1 cellular context compared by ENCODE assay signal in the genomic region with DNA sequence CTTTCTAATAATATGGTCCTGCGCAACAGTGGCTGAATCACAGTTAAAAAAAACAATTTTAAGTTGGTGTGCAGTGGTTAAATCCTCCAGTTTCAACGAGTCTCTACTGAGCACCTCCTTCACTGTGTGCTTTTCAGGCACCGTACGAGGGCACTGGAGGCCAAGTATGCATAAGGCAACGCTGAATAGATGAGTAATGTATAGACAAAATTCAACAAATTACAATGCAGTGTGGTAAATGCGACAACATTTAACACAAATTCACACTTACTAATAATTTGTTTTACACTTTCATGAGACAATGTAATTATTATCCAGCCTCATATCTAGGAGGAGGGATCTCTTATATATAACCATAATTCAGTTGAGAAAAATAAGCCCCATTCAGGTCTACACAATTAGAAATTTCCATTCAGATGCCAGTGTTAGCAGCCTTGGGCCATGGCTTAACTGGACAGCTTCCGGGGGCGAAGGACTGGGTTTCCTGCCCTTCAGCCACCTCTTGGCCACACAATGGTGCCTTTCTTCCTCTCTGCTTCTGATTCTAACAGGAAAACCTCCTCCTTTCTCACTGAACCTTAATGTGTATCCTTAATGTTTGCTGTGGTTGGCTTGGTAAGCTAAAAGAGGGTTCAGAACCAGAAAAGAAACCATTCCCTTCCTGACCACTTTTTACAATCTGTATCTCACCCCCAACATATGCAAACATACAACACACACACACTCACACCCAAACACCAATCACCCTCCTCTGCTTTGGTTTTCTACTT.
TF ChIP-seq lines count a peak whose summit lies in the region.

No MANE protein-coding gene starts in this region.

TF ChIP-seq in HepG2, 621 proteins besides CTCF, POLR2A, EP300 and RAD21 (continues in another document):
- TF ChIP-seq, protein P1, sequence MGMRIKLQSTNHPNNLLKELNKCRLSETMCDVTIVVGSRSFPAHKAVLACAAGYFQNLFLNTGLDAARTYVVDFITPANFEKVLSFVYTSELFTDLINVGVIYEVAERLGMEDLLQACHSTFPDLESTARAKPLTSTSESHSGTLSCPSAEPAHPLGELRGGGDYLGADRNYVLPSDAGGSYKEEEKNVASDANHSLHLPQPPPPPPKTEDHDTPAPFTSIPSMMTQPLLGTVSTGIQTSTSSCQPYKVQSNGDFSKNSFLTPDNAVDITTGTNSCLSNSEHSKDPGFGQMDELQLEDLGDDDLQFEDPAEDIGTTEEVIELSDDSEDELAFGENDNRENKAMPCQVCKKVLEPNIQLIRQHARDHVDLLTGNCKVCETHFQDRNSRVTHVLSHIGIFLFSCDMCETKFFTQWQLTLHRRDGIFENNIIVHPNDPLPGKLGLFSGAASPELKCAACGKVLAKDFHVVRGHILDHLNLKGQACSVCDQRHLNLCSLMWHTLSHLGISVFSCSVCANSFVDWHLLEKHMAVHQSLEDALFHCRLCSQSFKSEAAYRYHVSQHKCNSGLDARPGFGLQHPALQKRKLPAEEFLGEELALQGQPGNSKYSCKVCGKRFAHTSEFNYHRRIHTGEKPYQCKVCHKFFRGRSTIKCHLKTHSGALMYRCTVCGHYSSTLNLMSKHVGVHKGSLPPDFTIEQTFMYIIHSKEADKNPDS (CRISPR knock-in tag; IDR thresholded peaks at IDR 0.05): no peak
- TF ChIP-seq NR2C2 (CRISPR knock-in tag; IDR thresholded peaks at IDR 0.05; ENCODE audit: borderline replicate concordance): peak; percentile 85
- TF ChIP-seq HOXA3 (CRISPR knock-in tag; IDR thresholded peaks at IDR 0.05): peak; percentile 54
- TF ChIP-seq, protein P2, sequence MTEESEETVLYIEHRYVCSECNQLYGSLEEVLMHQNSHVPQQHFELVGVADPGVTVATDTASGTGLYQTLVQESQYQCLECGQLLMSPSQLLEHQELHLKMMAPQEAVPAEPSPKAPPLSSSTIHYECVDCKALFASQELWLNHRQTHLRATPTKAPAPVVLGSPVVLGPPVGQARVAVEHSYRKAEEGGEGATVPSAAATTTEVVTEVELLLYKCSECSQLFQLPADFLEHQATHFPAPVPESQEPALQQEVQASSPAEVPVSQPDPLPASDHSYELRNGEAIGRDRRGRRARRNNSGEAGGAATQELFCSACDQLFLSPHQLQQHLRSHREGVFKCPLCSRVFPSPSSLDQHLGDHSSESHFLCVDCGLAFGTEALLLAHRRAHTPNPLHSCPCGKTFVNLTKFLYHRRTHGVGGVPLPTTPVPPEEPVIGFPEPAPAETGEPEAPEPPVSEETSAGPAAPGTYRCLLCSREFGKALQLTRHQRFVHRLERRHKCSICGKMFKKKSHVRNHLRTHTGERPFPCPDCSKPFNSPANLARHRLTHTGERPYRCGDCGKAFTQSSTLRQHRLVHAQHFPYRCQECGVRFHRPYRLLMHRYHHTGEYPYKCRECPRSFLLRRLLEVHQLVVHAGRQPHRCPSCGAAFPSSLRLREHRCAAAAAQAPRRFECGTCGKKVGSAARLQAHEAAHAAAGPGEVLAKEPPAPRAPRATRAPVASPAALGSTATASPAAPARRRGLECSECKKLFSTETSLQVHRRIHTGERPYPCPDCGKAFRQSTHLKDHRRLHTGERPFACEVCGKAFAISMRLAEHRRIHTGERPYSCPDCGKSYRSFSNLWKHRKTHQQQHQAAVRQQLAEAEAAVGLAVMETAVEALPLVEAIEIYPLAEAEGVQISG (CRISPR knock-in tag; IDR thresholded peaks at IDR 0.05): no peak
- TF ChIP-seq ZNF530 (CRISPR knock-in tag; IDR thresholded peaks at IDR 0.05; ENCODE audit: low read depth): no peak
- no peak for TF ChIP-seq ATM (IDR thresholded peaks at IDR 0.05; ENCODE audit: borderline replicate concordance)
- 0 out of 2 replicates have a peak, but pooled peaks have one; percentile 51 for TF ChIP-seq ZNF292 (CRISPR knock-in tag; IDR thresholded peaks at IDR 0.05; ENCODE audit: borderline replicate concordance, low read depth)
- TF ChIP-seq, protein P3, sequence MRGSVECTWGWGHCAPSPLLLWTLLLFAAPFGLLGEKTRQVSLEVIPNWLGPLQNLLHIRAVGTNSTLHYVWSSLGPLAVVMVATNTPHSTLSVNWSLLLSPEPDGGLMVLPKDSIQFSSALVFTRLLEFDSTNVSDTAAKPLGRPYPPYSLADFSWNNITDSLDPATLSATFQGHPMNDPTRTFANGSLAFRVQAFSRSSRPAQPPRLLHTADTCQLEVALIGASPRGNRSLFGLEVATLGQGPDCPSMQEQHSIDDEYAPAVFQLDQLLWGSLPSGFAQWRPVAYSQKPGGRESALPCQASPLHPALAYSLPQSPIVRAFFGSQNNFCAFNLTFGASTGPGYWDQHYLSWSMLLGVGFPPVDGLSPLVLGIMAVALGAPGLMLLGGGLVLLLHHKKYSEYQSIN (CRISPR knock-in tag; IDR thresholded peaks at IDR 0.05; ENCODE audit: borderline replicate concordance): no peak
- TF ChIP-seq, protein P4, sequence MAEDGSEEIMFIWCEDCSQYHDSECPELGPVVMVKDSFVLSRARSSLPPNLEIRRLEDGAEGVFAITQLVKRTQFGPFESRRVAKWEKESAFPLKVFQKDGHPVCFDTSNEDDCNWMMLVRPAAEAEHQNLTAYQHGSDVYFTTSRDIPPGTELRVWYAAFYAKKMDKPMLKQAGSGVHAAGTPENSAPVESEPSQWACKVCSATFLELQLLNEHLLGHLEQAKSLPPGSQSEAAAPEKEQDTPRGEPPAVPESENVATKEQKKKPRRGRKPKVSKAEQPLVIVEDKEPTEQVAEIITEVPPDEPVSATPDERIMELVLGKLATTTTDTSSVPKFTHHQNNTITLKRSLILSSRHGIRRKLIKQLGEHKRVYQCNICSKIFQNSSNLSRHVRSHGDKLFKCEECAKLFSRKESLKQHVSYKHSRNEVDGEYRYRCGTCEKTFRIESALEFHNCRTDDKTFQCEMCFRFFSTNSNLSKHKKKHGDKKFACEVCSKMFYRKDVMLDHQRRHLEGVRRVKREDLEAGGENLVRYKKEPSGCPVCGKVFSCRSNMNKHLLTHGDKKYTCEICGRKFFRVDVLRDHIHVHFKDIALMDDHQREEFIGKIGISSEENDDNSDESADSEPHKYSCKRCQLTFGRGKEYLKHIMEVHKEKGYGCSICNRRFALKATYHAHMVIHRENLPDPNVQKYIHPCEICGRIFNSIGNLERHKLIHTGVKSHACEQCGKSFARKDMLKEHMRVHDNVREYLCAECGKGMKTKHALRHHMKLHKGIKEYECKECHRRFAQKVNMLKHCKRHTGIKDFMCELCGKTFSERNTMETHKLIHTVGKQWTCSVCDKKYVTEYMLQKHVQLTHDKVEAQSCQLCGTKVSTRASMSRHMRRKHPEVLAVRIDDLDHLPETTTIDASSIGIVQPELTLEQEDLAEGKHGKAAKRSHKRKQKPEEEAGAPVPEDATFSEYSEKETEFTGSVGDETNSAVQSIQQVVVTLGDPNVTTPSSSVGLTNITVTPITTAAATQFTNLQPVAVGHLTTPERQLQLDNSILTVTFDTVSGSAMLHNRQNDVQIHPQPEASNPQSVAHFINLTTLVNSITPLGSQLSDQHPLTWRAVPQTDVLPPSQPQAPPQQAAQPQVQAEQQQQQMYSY (CRISPR knock-in tag; IDR thresholded peaks at IDR 0.05): 0 out of 2 replicates have a peak, but pooled peaks have one; percentile 44
- 0 out of 2 replicates have a peak, but pooled peaks have one; percentile 21 for TF ChIP-seq SAP130 (CRISPR knock-in tag; IDR thresholded peaks at IDR 0.05; ENCODE audit: low read depth)
- TF ChIP-seq EHMT2 (IDR thresholded peaks at IDR 0.05; ENCODE audit: borderline replicate concordance, low read depth, low read length): 0 out of 2 replicates have a peak, but pooled peaks have one; percentile 33
- peak; percentile 32; the same call in 1 of the 2 replicates for TF ChIP-seq ZNF605 (CRISPR knock-in tag; IDR thresholded peaks at IDR 0.05)
- TF ChIP-seq, protein P5, sequence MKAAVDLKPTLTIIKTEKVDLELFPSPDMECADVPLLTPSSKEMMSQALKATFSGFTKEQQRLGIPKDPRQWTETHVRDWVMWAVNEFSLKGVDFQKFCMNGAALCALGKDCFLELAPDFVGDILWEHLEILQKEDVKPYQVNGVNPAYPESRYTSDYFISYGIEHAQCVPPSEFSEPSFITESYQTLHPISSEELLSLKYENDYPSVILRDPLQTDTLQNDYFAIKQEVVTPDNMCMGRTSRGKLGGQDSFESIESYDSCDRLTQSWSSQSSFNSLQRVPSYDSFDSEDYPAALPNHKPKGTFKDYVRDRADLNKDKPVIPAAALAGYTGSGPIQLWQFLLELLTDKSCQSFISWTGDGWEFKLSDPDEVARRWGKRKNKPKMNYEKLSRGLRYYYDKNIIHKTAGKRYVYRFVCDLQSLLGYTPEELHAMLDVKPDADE (CRISPR knock-in tag; IDR thresholded peaks at IDR 0.05): no peak
- TF ChIP-seq SUZ12 (IDR thresholded peaks at IDR 0.05; ENCODE audit: low read depth, low read length): no peak
- TF ChIP-seq ZNF326 (CRISPR knock-in tag; IDR thresholded peaks at IDR 0.05; ENCODE audit: borderline replicate concordance): peak; percentile 49; the same call in 1 of the 2 replicates
- TF ChIP-seq, protein P6, sequence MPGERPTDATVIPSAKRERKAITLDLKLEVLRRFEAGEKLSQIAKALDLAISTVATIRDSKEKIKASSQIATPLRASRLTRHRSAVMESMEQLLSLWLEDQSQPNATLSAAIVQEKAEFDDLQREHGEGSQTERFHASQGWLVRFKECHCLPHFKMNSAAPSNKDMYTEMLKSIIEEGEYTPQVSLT (CRISPR knock-in tag; IDR thresholded peaks at IDR 0.05; ENCODE audit: borderline replicate concordance, low read depth): no peak
- TF ChIP-seq ETV5 (CRISPR knock-in tag; IDR thresholded peaks at IDR 0.05; ENCODE audit: borderline replicate concordance): peak; percentile 88
- TF ChIP-seq PAX8 (CRISPR knock-in tag; IDR thresholded peaks at IDR 0.05; ENCODE audit: borderline replicate concordance): no peak
- no peak for TF ChIP-seq PRPF4 (IDR thresholded peaks at IDR 0.05; ENCODE audit: low read depth, low read length, poor library complexity, severe bottlenecking)
- TF ChIP-seq NFE2 (CRISPR knock-in tag; IDR thresholded peaks at IDR 0.05): no peak
- no peak for TF ChIP-seq ZNF382 (CRISPR knock-in tag; IDR thresholded peaks at IDR 0.05; ENCODE audit: borderline replicate concordance)
- TF ChIP-seq, protein P7, sequence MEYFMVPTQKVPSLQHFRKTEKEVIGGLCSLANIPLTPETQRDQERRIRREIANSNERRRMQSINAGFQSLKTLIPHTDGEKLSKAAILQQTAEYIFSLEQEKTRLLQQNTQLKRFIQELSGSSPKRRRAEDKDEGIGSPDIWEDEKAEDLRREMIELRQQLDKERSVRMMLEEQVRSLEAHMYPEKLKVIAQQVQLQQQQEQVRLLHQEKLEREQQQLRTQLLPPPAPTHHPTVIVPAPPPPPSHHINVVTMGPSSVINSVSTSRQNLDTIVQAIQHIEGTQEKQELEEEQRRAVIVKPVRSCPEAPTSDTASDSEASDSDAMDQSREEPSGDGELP (IDR thresholded peaks at IDR 0.05; ENCODE audit: borderline replicate concordance, low read depth): no peak
- 0 out of 2 replicates have a peak, but pooled peaks have one; percentile 47 for TF ChIP-seq SSRP1 (CRISPR knock-in tag; IDR thresholded peaks at IDR 0.05)
- TF ChIP-seq SALL1 (CRISPR knock-in tag; IDR thresholded peaks at IDR 0.05): peak; percentile 19; the same call in 1 of the 2 replicates
- 0 out of 2 replicates have a peak, but pooled peaks have one; percentile 45 for TF ChIP-seq ISL2 (CRISPR knock-in tag; IDR thresholded peaks at IDR 0.05)
- TF ChIP-seq HES4 (CRISPR knock-in tag; IDR thresholded peaks at IDR 0.05; ENCODE audit: borderline replicate concordance): no peak
- TF ChIP-seq, protein P8, sequence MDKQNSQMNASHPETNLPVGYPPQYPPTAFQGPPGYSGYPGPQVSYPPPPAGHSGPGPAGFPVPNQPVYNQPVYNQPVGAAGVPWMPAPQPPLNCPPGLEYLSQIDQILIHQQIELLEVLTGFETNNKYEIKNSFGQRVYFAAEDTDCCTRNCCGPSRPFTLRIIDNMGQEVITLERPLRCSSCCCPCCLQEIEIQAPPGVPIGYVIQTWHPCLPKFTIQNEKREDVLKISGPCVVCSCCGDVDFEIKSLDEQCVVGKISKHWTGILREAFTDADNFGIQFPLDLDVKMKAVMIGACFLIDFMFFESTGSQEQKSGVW (CRISPR knock-in tag; IDR thresholded peaks at IDR 0.05; ENCODE audit: borderline replicate concordance): no peak
- TF ChIP-seq, protein P9, sequence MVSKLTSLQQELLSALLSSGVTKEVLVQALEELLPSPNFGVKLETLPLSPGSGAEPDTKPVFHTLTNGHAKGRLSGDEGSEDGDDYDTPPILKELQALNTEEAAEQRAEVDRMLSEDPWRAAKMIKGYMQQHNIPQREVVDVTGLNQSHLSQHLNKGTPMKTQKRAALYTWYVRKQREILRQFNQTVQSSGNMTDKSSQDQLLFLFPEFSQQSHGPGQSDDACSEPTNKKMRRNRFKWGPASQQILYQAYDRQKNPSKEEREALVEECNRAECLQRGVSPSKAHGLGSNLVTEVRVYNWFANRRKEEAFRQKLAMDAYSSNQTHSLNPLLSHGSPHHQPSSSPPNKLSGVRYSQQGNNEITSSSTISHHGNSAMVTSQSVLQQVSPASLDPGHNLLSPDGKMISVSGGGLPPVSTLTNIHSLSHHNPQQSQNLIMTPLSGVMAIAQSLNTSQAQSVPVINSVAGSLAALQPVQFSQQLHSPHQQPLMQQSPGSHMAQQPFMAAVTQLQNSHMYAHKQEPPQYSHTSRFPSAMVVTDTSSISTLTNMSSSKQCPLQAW (CRISPR knock-in tag; IDR thresholded peaks at IDR 0.05): no peak
